In the genomic region with DNA sequence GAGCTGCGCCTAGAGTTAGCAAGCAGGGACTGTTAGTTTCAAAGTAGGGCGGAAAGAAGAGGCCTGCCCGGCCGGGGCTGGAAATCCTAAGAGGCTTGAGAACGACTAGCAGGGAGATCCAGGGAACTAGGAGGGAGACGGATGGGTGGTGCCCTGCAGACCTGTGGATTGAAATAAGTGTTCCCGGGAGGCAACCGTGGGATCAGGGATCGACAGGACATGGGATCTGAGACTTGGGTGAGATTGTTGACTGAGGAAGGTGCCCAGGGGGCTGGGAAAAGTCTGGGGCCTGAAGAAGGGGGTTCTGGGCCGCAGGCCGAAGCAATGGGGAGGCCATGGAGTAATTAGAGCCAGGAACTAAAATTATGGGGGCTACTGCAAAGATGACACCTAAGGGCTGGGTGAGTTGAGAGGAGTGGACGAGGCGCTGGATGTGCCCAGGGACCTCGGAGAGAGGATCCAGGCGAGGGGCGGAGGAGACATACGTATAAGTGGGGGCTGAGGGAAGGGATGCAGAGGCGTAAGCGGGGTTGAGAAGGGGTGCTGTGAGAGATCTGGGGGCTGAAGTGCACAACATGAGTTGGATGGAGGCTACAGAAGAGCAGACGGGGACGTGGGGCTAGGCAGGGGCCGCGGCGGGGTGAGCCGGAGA, we compare ENCODE assay signal across 8 cellular contexts. TPM values are rescaled to one million over a fixed set of nuclear protein-coding genes. Genes with fewer than 3 reads are reported as not detected.
DNase-seq lines count a peak whose midpoint lies in the region; ATAC-seq and TF ChIP-seq lines count a peak whose summit lies in the region.

No MANE protein-coding gene starts in this region.

- H3K27me3 ChIP-seq in adipocyte (replicated peaks; ENCODE audit: control insufficient read depth, insufficient read depth, low read length) (no peaks in the 10 kb centered on the region), iPS DF 6.9 (ENCODE audit: control insufficient read depth, insufficient read depth, low read length) (no peaks in the 10 kb centered on the region)

- DNase-seq in AG04449 (ENCODE audit: low read depth, low spot score) (no peak), GM10266 (ENCODE audit: extremely low spot score) (peak; percentile 14), HT-29 (ENCODE audit: low spot score) (peak; percentile 53), adipocyte (ENCODE audit: low read depth) (peak; percentile 61), iPS DF 6.9 (ENCODE audit: low read depth, low spot score) (no peak), occipital lobe (lab: John Stamatoyannopoulos, UW) (no peak)

- H3K9ac ChIP-seq in adipocyte (ENCODE audit: low read length): peak overlapping the region; percentile 88

- H3K4me3 ChIP-seq in AG04449 (ENCODE audit: low read depth, low read length) (peak overlapping the region; percentile 100), adipocyte (ENCODE audit: low read length) (peak overlapping the region; percentile 95), iPS DF 6.9 (ENCODE audit: low read length) (peak overlapping the region; percentile 86), skin epidermis (peak overlapping the region; percentile 58 to 92 (median 84))

- H3K4me1 ChIP-seq in adipocyte (ENCODE audit: control insufficient read depth, insufficient read depth, low read length): peaks cover 10% of the 10 kb centered on the region
- no peaks in the 10 kb centered on the region for H3K4me1 ChIP-seq in iPS DF 6.9 (ENCODE audit: control insufficient read depth, insufficient read depth, low read length)

- TF ChIP-seq CTCF in AG04449 (IDR thresholded peaks at IDR 0.05; ENCODE audit: insufficient read depth, low read length, missing control alignments) (no peak), GM10266 (IDR thresholded peaks at IDR 0.05; ENCODE audit: control insufficient read depth, insufficient read depth, low read depth, missing control alignments) (no peak)

- POLR2A ChIA-PET in AG04449 (lab: Yijun Ruan, JAX): no interaction called here

- H3K36me3 ChIP-seq in adipocyte (ENCODE audit: control insufficient read depth, insufficient read depth, low read length, severe bottlenecking) (no peaks in the 10 kb centered on the region), iPS DF 6.9 (ENCODE audit: control insufficient read depth, insufficient read depth, low read length) (no peaks in the 10 kb centered on the region)

- WGBS in iPS DF 6.9 (ENCODE audit: insufficient coverage, insufficient read length): no CpG with 5 or more reads among the region's 25 CpGs

- H3K9me3 ChIP-seq in adipocyte (ENCODE audit: control insufficient read depth, low read length) (no peaks in the 10 kb centered on the region), iPS DF 6.9 (ENCODE audit: control insufficient read depth, insufficient read depth, low read length) (no peaks in the 10 kb centered on the region)

- CTCF ChIA-PET in AG04449 (lab: Yijun Ruan, JAX): no interaction called here

- ATAC-seq in GM21360 (IDR thresholded peaks at IDR 0.05; ENCODE audit: unreplicated experiment): no peak

- H3K27ac ChIP-seq in iPS DF 6.9 (ENCODE audit: low read length) (no peak overlapping the region), skin epidermis (peak overlapping the region; percentile 60 to 92 (median 83))

RNA-seq across cellular contexts. Expression of gene LTA4H, which starts 0.6 kb away (rescaled TPM):
- 35.0 and 38.2 TPM in 2 replicates for total RNA-seq in HT-29 (2014; rRNA removed; shearing (Covaris generic))
- 38.5 TPM for total RNA-seq in occipital lobe

RNA-seq across cellular contexts. Expression of gene HAL, which starts 38.6 kb away (rescaled TPM):
- not detected in 2 replicates for total RNA-seq in HT-29 (2014; rRNA removed; shearing (Covaris generic))
- 2.2 TPM for total RNA-seq in occipital lobe

Comparison
In these comparisons a context has a peak if more than half of its experiments do, and no peak if none do; other contexts are left out.
1. DNase-seq: peak in GM10266 (single experiment), HT-29 (single experiment) and adipocyte (single experiment); none in AG04449 (single experiment), iPS DF 6.9 (single experiment) and occipital lobe (single experiment).
2. Peak in every context shown above with its lines, with median percentiles within 50 percentile points of each other: H3K4me3 ChIP-seq.